In genomic region chr11:60498853-60499252, GRCh38 we compare ENCODE assay signal across 11 cellular contexts. TPM values are rescaled to one million over a fixed set of nuclear protein-coding genes. Genes with fewer than 3 reads are reported as not detected.
DNase-seq lines count a peak whose midpoint lies in the region; ATAC-seq lines count a peak whose summit lies in the region.
"Had no signal": no experiment of that assay in that cellular context is flagged by ENCODE, and none has a peak within 500 bp of the region (broad histone marks: within the 10 kb centered on the region; RNA-seq: fewer than 3 reads in every experiment).

No MANE protein-coding gene starts in this region.

- no peak overlapping the region for H3K4me3 ChIP-seq in naive thymus-derived CD4-positive, alpha-beta T cell (ENCODE audit: low read length)
- H3K4me3 ChIP-seq in HAP-1, result no peak overlapping the region
- H3K4me3 ChIP-seq: lower lobe of right lung had no signal

- H3K27me3 ChIP-seq in naive thymus-derived CD4-positive, alpha-beta T cell (ENCODE audit: control insufficient read depth in 2 of 2, insufficient read depth in 2 of 2, low read length in 2 of 2), result no peaks in the 10 kb centered on the region
- no peaks in the 10 kb centered on the region for H3K27me3 ChIP-seq in HAP-1 (ENCODE audit: low read depth)

- ATAC-seq in GM19324 (IDR thresholded peaks at IDR 0.05; ENCODE audit: low FRiP score, unreplicated experiment) (peak; percentile 93), HG02642 (IDR thresholded peaks at IDR 0.05; ENCODE audit: poor library complexity, unreplicated experiment) (peak; percentile 59)
- peak; percentile 54 for ATAC-seq in naive thymus-derived CD4-positive, alpha-beta T cell
- ATAC-seq: HepG2, lower lobe of right lung had no signal

- peaks cover 4 to 72% (median 14%) of the 10 kb centered on the region in 5 donors for H3K27me3 Mint-ChIP-seq in naive thymus-derived CD4-positive, alpha-beta T cell

- DNase-seq in NOMO-1 treated with dmso at 0.1 percent for 144 hours (lab: John Stamatoyannopoulos, UW; ENCODE audit: unreplicated experiment) (peak; percentile 28), NCI-H226 (no peak), T-helper 2 cell (no peak), HAP-1 (ENCODE audit: low spot score in 2 of 2) (no peak)
- no peak for DNase-seq in naive thymus-derived CD4-positive, alpha-beta T cell
- DNase-seq: lower lobe of right lung, NCI-H774 had no signal

- no peak overlapping the region for H3K27ac Mint-ChIP-seq in naive thymus-derived CD4-positive, alpha-beta T cell

- POLR2A ChIA-PET in naive thymus-derived CD4-positive, alpha-beta T cell (lab: Charles Lee), result no interaction called here

- no peaks in the 10 kb centered on the region for H3K36me3 Mint-ChIP-seq in naive thymus-derived CD4-positive, alpha-beta T cell

- no peaks in the 10 kb centered on the region for H3K9me3 ChIP-seq in naive thymus-derived CD4-positive, alpha-beta T cell (ENCODE audit: control insufficient read depth in 2 of 3, low read length in 3 of 3)
- no peaks in the 10 kb centered on the region for H3K9me3 ChIP-seq in HAP-1
- H3K9me3 ChIP-seq: lower lobe of right lung had no signal

- H3K36me3 ChIP-seq in naive thymus-derived CD4-positive, alpha-beta T cell (ENCODE audit: control insufficient read depth in 2 of 3, insufficient read depth in 3 of 3, low read length in 3 of 3), result no peaks in the 10 kb centered on the region
- no peaks in the 10 kb centered on the region for H3K36me3 ChIP-seq in HAP-1 (replicated peaks)
- H3K36me3 ChIP-seq: lower lobe of right lung had no signal

- no peak overlapping the region for H3K4me3 Mint-ChIP-seq in naive thymus-derived CD4-positive, alpha-beta T cell

- H3K4me1 Mint-ChIP-seq in naive thymus-derived CD4-positive, alpha-beta T cell, result peaks cover 0 to 4% (median 0%) of the 10 kb centered on the region in 7 donors

- in situ Hi-C loops in HAP-1 (cut with MboI; ENCODE audit: low sequenced_read_pairs), result no loop called here

- CTCF ChIA-PET in naive thymus-derived CD4-positive, alpha-beta T cell (lab: Charles Lee), result no interaction called here

- H3K27ac ChIP-seq in naive thymus-derived CD4-positive, alpha-beta T cell (ENCODE audit: low read depth, low read length), result no peak overlapping the region
- H3K27ac ChIP-seq: lower lobe of right lung had no signal

- intact Hi-C loops in naive thymus-derived CD4-positive, alpha-beta T cell (cut with micrococcal nuclease), result no loop called here

- peaks cover 0 to 1% of the 10 kb centered on the region in 2 donors for H3K4me1 ChIP-seq in naive thymus-derived CD4-positive, alpha-beta T cell (ENCODE audit: control insufficient read depth in 2 of 2, insufficient read depth in 2 of 2, low read length in 2 of 2)
- H3K4me1 ChIP-seq in HAP-1, result peaks cover 21% of the 10 kb centered on the region
- H3K4me1 ChIP-seq: lower lobe of right lung had no signal

- H3K9me3 Mint-ChIP-seq in naive thymus-derived CD4-positive, alpha-beta T cell, result no peaks in the 10 kb centered on the region

RNA-seq across cellular contexts. Expression of gene MS4A12, which starts 6.3 kb away (rescaled TPM):
- not detected for total RNA-seq in naive thymus-derived CD4-positive, alpha-beta T cell
- not detected for polyA plus RNA-seq in naive thymus-derived CD4-positive, alpha-beta T cell
- total RNA-seq: fibroblast of lung, HepG2, lower lobe of right lung had no signal
- polyA plus RNA-seq: fibroblast of lung, HepG2 had no signal

RNA-seq across cellular contexts. Expression of gene MS4A13, which starts 16.3 kb away (rescaled TPM):
- total RNA-seq in naive thymus-derived CD4-positive, alpha-beta T cell, result not detected
- polyA plus RNA-seq in naive thymus-derived CD4-positive, alpha-beta T cell, result not detected
- total RNA-seq: fibroblast of lung, HepG2, lower lobe of right lung had no signal
- polyA plus RNA-seq: fibroblast of lung, HepG2 had no signal

RNA-seq across cellular contexts. Expression of gene MS4A1, which starts 43.2 kb away (rescaled TPM):
- 10 to 100 TPM in 1 of 5 experiments, 1 to 10 TPM in 3, not detected in 1; 1.4 to 22.1 (median 1.6) TPM for total RNA-seq in naive thymus-derived CD4-positive, alpha-beta T cell
- polyA plus RNA-seq in naive thymus-derived CD4-positive, alpha-beta T cell, result 1 to 10 TPM in 1 of 2 donors, under 1 TPM in 1; 0.92 to 1.2 TPM
- total RNA-seq: fibroblast of lung, HepG2 had no signal
- polyA plus RNA-seq: fibroblast of lung had no signal
